Comparison of ENCODE assay signal across 11 cellular contexts in genomic region chr2:215870986-215871385, GRCh38.
A peak's percentile ranks its signal among the peaks of the same experiment; 100 is the strongest.
DNase-seq lines count a peak whose midpoint lies in the region; ATAC-seq and TF ChIP-seq lines count a peak whose summit lies in the region.
"Had no signal": no experiment of that assay in that cellular context is flagged by ENCODE, and none has a peak within 500 bp of the region (broad histone marks: within the 10 kb centered on the region; RNA-seq: fewer than 3 reads in every experiment).

No MANE protein-coding gene starts in this region.

- ATAC-seq in HG03354 (IDR thresholded peaks at IDR 0.05; ENCODE audit: poor library complexity, severe bottlenecking, unreplicated experiment): peak; percentile 84
- no peak for ATAC-seq in GM18873 (IDR thresholded peaks at IDR 0.05; ENCODE audit: low FRiP score, unreplicated experiment)
- ATAC-seq in natural killer cell: no peak

- H3K4me3 ChIP-seq in astrocyte of the spinal cord (ENCODE audit: low read depth, low read length) (no peak overlapping the region), retinal pigment epithelial cell (ENCODE audit: low read length) (no peak overlapping the region)

- no peak overlapping the region for H3K4me3 Mint-ChIP-seq in activated naive CD4-positive, alpha-beta T cell treated with anti-CD3 and anti-CD28 coated beads for 36 hours
- H3K4me3 Mint-ChIP-seq in activated naive CD4-positive, alpha-beta T cell treated with anti-CD3 and anti-CD28 coated beads, Interleukin-2, amount 10 ng/mL, durations not matched to agents 7 days and 5 days: no peak overlapping the region
- no peak overlapping the region for H3K4me3 Mint-ChIP-seq in activated T-helper 2 cell treated with anti-CD3 and anti-CD28 coated beads, Interferon-gamma antibody, Interleukin-2, Interleukin-4, amounts not matched to agents 10 μg/mL and 5 μg/mL and 100 μg/mL, durations not matched to agents 14 hours and 24 hours and 36 hours (ENCODE audit: low read depth)
- H3K4me3 Mint-ChIP-seq in natural killer cell: no peak overlapping the region
- H3K4me3 Mint-ChIP-seq: CD4-positive, alpha-beta memory T cell had no signal

- no peak overlapping the region for H3K27ac Mint-ChIP-seq in activated naive CD4-positive, alpha-beta T cell treated with anti-CD3 and anti-CD28 coated beads for 36 hours
- H3K27ac Mint-ChIP-seq in activated naive CD4-positive, alpha-beta T cell treated with anti-CD3 and anti-CD28 coated beads, Interleukin-2, amount 10 ng/mL, durations not matched to agents 7 days and 5 days: no peak overlapping the region
- no peak overlapping the region for H3K27ac Mint-ChIP-seq in activated T-helper 2 cell treated with anti-CD3 and anti-CD28 coated beads, Interferon-gamma antibody, Interleukin-2, Interleukin-4, amounts not matched to agents 10 μg/mL and 5 μg/mL and 100 μg/mL, durations not matched to agents 14 hours and 24 hours and 36 hours
- H3K27ac Mint-ChIP-seq in natural killer cell: no peak overlapping the region
- H3K27ac Mint-ChIP-seq: CD4-positive, alpha-beta memory T cell had no signal

- H3K27me3 Mint-ChIP-seq in activated naive CD4-positive, alpha-beta T cell treated with anti-CD3 and anti-CD28 coated beads for 36 hours (ENCODE audit: low read depth): peaks cover 4% of the 10 kb centered on the region
- peaks cover 10% of the 10 kb centered on the region for H3K27me3 Mint-ChIP-seq in activated naive CD4-positive, alpha-beta T cell treated with anti-CD3 and anti-CD28 coated beads, Interleukin-2, amount 10 ng/mL, durations not matched to agents 7 days and 5 days
- H3K27me3 Mint-ChIP-seq in activated T-helper 2 cell treated with anti-CD3 and anti-CD28 coated beads, Interferon-gamma antibody, Interleukin-2, Interleukin-4, amounts not matched to agents 10 μg/mL and 5 μg/mL and 100 μg/mL, durations not matched to agents 14 hours and 24 hours and 36 hours (ENCODE audit: low read depth): peaks cover 8% of the 10 kb centered on the region
- peaks cover 18 to 37% of the 10 kb centered on the region in 2 donors for H3K27me3 Mint-ChIP-seq in natural killer cell (ENCODE audit: low read depth in 2 of 2)

- DNase-seq in activated naive CD4-positive, alpha-beta T cell treated with anti-CD3 and anti-CD28 coated beads for 36 hours: peak; percentile 17
- no peak for DNase-seq in activated naive CD4-positive, alpha-beta T cell treated with anti-CD3 and anti-CD28 coated beads, Interleukin-2, amount 10 ng/mL, durations not matched to agents 7 days and 5 days
- DNase-seq in astrocyte of the spinal cord (ENCODE audit: low read depth, low spot score) (no peak), retinal pigment epithelial cell (ENCODE audit: low read depth) (no peak), natural killer cell (no peak)
- no peak for DNase-seq in activated T-helper 2 cell treated with anti-CD3 and anti-CD28 coated beads, Interferon-gamma antibody, Interleukin-2, Interleukin-4, amounts not matched to agents 10 μg/mL and 5 μg/mL and 100 μg/mL, durations not matched to agents 14 hours and 24 hours and 36 hours (ENCODE audit: low spot score)
- DNase-seq: activated CD8-positive, alpha-beta memory T cell treated with anti-CD3 and anti-CD28 coated beads, Interleukin-2, amount 50 U/mL, for 48 hours; CD4-positive, alpha-beta memory T cell; NCI-H1694 had no signal

- intact Hi-C loops in activated naive CD4-positive, alpha-beta T cell treated with anti-CD3 and anti-CD28 coated beads for 36 hours (cut with micrococcal nuclease): no loop called here
- intact Hi-C loops in activated T-helper 2 cell treated with anti-CD3 and anti-CD28 coated beads, Interferon-gamma antibody, Interleukin-2, Interleukin-4, amounts not matched to agents 10 μg/mL and 5 μg/mL and 100 μg/mL, durations not matched to agents 14 hours and 24 hours and 36 hours (cut with micrococcal nuclease): no loop called here
- intact Hi-C loops in natural killer cell (cut with micrococcal nuclease): no loop called here

- H3K9me3 Mint-ChIP-seq in activated naive CD4-positive, alpha-beta T cell treated with anti-CD3 and anti-CD28 coated beads for 36 hours: no peaks in the 10 kb centered on the region
- no peaks in the 10 kb centered on the region for H3K9me3 Mint-ChIP-seq in activated naive CD4-positive, alpha-beta T cell treated with anti-CD3 and anti-CD28 coated beads, Interleukin-2, amount 10 ng/mL, durations not matched to agents 7 days and 5 days
- no peaks in the 10 kb centered on the region for H3K9me3 Mint-ChIP-seq in activated T-helper 2 cell treated with anti-CD3 and anti-CD28 coated beads, Interferon-gamma antibody, Interleukin-2, Interleukin-4, amounts not matched to agents 10 μg/mL and 5 μg/mL and 100 μg/mL, durations not matched to agents 14 hours and 24 hours and 36 hours
- H3K9me3 Mint-ChIP-seq in natural killer cell: no peaks in the 10 kb centered on the region
- H3K9me3 Mint-ChIP-seq: CD4-positive, alpha-beta memory T cell had no signal

- no peaks in the 10 kb centered on the region for H3K4me1 Mint-ChIP-seq in activated naive CD4-positive, alpha-beta T cell treated with anti-CD3 and anti-CD28 coated beads for 36 hours (ENCODE audit: low read depth)
- H3K4me1 Mint-ChIP-seq in activated naive CD4-positive, alpha-beta T cell treated with anti-CD3 and anti-CD28 coated beads, Interleukin-2, amount 10 ng/mL, durations not matched to agents 7 days and 5 days: no peaks in the 10 kb centered on the region
- no peaks in the 10 kb centered on the region for H3K4me1 Mint-ChIP-seq in activated T-helper 2 cell treated with anti-CD3 and anti-CD28 coated beads, Interferon-gamma antibody, Interleukin-2, Interleukin-4, amounts not matched to agents 10 μg/mL and 5 μg/mL and 100 μg/mL, durations not matched to agents 14 hours and 24 hours and 36 hours (ENCODE audit: low read depth)
- H3K4me1 Mint-ChIP-seq in natural killer cell: no peaks in the 10 kb centered on the region
- H3K4me1 Mint-ChIP-seq: CD4-positive, alpha-beta memory T cell had no signal

- TF ChIP-seq CTCF in astrocyte of the spinal cord (IDR thresholded peaks at IDR 0.05; ENCODE audit: low read depth, low read length) (peak; percentile 39), retinal pigment epithelial cell (conservative IDR thresholded peaks at IDR 0.05; ENCODE audit: low read depth, low read length) (peak; percentile 57), natural killer cell (IDR thresholded peaks at IDR 0.05) (no peak)

- no peaks in the 10 kb centered on the region for H3K36me3 Mint-ChIP-seq in activated naive CD4-positive, alpha-beta T cell treated with anti-CD3 and anti-CD28 coated beads for 36 hours (ENCODE audit: low read depth)
- no peaks in the 10 kb centered on the region for H3K36me3 Mint-ChIP-seq in activated naive CD4-positive, alpha-beta T cell treated with anti-CD3 and anti-CD28 coated beads, Interleukin-2, amount 10 ng/mL, durations not matched to agents 7 days and 5 days
- H3K36me3 Mint-ChIP-seq in activated T-helper 2 cell treated with anti-CD3 and anti-CD28 coated beads, Interferon-gamma antibody, Interleukin-2, Interleukin-4, amounts not matched to agents 10 μg/mL and 5 μg/mL and 100 μg/mL, durations not matched to agents 14 hours and 24 hours and 36 hours (ENCODE audit: low read depth): no peaks in the 10 kb centered on the region
- no peaks in the 10 kb centered on the region for H3K36me3 Mint-ChIP-seq in natural killer cell
- H3K36me3 Mint-ChIP-seq: CD4-positive, alpha-beta memory T cell had no signal

- in situ Hi-C loops in astrocyte of the spinal cord (cut with HindIII; ENCODE audit: low sequenced_read_pairs): no loop called here

- CTCF ChIA-PET in activated naive CD4-positive, alpha-beta T cell treated with anti-CD3 and anti-CD28 coated beads for 36 hours (lab: Charles Lee): interaction anchor here (0.7 kb wide), 2 partner anchors 55 to 402 kb away, joined by 3 to 7 read pairs; no protein-coding TSS in a partner anchor
- CTCF ChIA-PET in activated naive CD4-positive, alpha-beta T cell treated with anti-CD3 and anti-CD28 coated beads, Interleukin-2, amount 10 ng/mL, durations not matched to agents 7 days and 5 days (lab: Charles Lee): interaction anchor here (1.6 kb wide), 1 partner anchor 37 kb away, joined by 4 read pairs; no protein-coding TSS in a partner anchor
